Comparison of ENCODE assay signal across 1 cellular context in genomic region chr16:2769675-2770056, GRCh38.
A peak's percentile ranks its signal among the peaks of the same experiment; 100 is the strongest.
TF ChIP-seq lines count a peak whose summit lies in the region.

No MANE protein-coding gene starts in this region.

TF ChIP-seq in GM12878, 131 proteins besides CTCF, POLR2A, EP300 and RAD21:
- TF ChIP-seq POU2F2 (IDR thresholded peaks at IDR 0.05; ENCODE audit: borderline replicate concordance, low read depth, low read length) (0 out of 3 replicates have a peak, but pooled peaks have one; percentile 3), SMARCA5 (IDR thresholded peaks at IDR 0.05) (no peak), POLR2AphosphoS5 (IDR thresholded peaks at IDR 0.05; ENCODE audit: low read length) (0 out of 2 replicates have a peak, but pooled peaks have one; percentile 7)
